Comparison of ENCODE assay signal across 8 cellular contexts in the genomic region with DNA sequence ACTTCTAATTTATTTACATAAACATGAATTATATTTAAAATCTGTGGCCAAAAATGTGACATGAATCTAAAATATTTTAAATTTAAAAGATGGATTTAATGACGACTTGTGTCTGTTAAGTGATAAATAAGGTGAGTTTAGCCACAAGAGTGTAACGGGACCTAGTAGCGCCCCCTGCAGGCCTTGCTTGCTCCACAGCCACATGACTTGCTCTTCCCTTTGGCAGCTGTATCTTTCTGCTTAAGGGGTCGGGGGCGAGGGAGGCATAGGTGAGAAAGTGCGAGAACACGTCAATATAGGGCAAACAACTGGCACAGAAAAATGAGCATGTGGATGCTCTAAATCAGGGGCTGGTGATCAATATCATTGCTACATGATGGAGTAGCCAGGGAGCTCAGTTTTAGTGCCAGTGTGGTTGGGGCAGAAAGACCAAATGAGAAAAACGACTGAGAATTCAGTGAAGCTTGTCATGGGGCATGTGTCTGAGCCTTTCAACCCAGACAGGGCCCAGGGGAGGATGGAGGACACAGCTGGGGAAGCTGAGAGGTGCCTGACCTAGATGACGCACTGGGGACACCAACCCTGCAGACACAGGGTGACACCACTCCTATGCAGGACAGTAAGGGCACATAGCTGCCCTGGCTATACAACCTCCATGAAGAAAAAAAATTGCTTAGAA. TPM values are rescaled to one million over a fixed set of nuclear protein-coding genes. Genes with fewer than 3 reads are reported as not detected.
DNase-seq lines count a peak whose midpoint lies in the region; ATAC-seq and TF ChIP-seq lines count a peak whose summit lies in the region.

No MANE protein-coding gene starts in this region.

- H3K27me3 ChIP-seq in prostate gland (replicated peaks; ENCODE audit: insufficient read depth): no peaks in the 10 kb centered on the region

- H3K4me1 ChIP-seq in prostate gland (replicated peaks): no peaks in the 10 kb centered on the region

- TF ChIP-seq POLR2A in prostate gland (IDR thresholded peaks at IDR 0.05): no peak

- peak; percentile 82 for TF ChIP-seq CTCF in fibroblast of villous mesenchyme (IDR thresholded peaks at IDR 0.05; ENCODE audit: insufficient read depth, low read depth, low read length)
- peak in 3 of 4 experiments; percentile 42 to 60 (median 53) for TF ChIP-seq CTCF in prostate gland (IDR thresholded peaks at IDR 0.05)

- DNase-seq in NK-92 treated with Interleukin-12 subunit alpha and Interleukin-12 subunit beta, amount 100 ng/mL, for 24 hours (lab: John Stamatoyannopoulos, UW): peak; percentile 12
- no peak for DNase-seq in NK-92 (lab: John Stamatoyannopoulos, UW; ENCODE audit: unreplicated experiment)
- peak; percentile 12 for DNase-seq in NCI-H2227 treated with DMSO at 0.1 percent for 48 hours (lab: John Stamatoyannopoulos, UW)
- peak; percentile 75 for DNase-seq in activated CD8-positive, alpha-beta memory T cell treated with anti-CD3 and anti-CD28 coated beads, Interleukin-2, amount 50 U/mL, for 4 hours
- peak; percentile 59 for DNase-seq in fibroblast of villous mesenchyme (ENCODE audit: low read depth)
- no peak for DNase-seq in prostate gland (ENCODE audit: low spot score)
- DNase-seq in amniotic stem cell (lab: John Stamatoyannopoulos, UW): no peak

- H3K9me3 ChIP-seq in prostate gland: no peaks in the 10 kb centered on the region

- no peaks in the 10 kb centered on the region for H3K36me3 ChIP-seq in prostate gland

- 66% methylated on average over 9 of the region's 9 CpGs for WGBS in prostate gland

- no peak overlapping the region for H3K27ac ChIP-seq in prostate gland

- intact Hi-C loops in prostate gland (cut with DNase I): no loop called here

- no peak overlapping the region for H3K4me3 ChIP-seq in fibroblast of villous mesenchyme (ENCODE audit: low read depth, low read length)
- H3K4me3 ChIP-seq in prostate gland: no peak overlapping the region

- no peak for ATAC-seq in HG02642 (IDR thresholded peaks at IDR 0.05; ENCODE audit: poor library complexity, unreplicated experiment)

RNA-seq across cellular contexts. Expression of a gene that starts 49.8 kb away (rescaled TPM):
- total RNA-seq in fibroblast of villous mesenchyme (9.3 and 10.4 TPM in 2 replicates), prostate gland (10 to 100 TPM; 15.8 to 24.1 TPM)

Comparison
In these comparisons a context has a peak if more than half of its experiments do, and no peak if none do; other contexts are left out.
1. DNase-seq: peak in NK-92 treated with Interleukin-12 subunit alpha and Interleukin-12 subunit beta, amount 100 ng/mL, for 24 hours (single experiment), NCI-H2227 treated with DMSO at 0.1 percent for 48 hours (single experiment), activated CD8-positive, alpha-beta memory T cell treated with anti-CD3 and anti-CD28 coated beads, Interleukin-2, amount 50 U/mL, for 4 hours (single experiment) and fibroblast of villous mesenchyme (single experiment); none in NK-92 (single experiment), prostate gland (single experiment) and amniotic stem cell (single experiment).